21 cellular contexts compared by ENCODE assay signal in genomic region chr3:64915778-64916177, GRCh38.
DNase-seq lines count a peak whose midpoint lies in the region; ATAC-seq and TF ChIP-seq lines count a peak whose summit lies in the region.
"Had no signal": no experiment of that assay in that cellular context is flagged by ENCODE, and none has a peak within 500 bp of the region (broad histone marks: within the 10 kb centered on the region; RNA-seq: fewer than 3 reads in every experiment).

No MANE protein-coding gene starts in this region.

- H3K27ac ChIP-seq in epithelial cell of prostate (peak overlapping the region; percentile 40), right lobe of liver (no peak overlapping the region)

- intact Hi-C loops in right lobe of liver (cut with DNase I): no loop called here

- no peak for TF ChIP-seq CTCF in right lobe of liver (IDR thresholded peaks at IDR 0.05)

- no peak overlapping the region for H3K4me3 Mint-ChIP-seq in stimulated activated effector memory CD8-positive, alpha-beta T cell treated with anti-CD3 and anti-CD28 coated beads, Interleukin-12 subunit alpha, Interleukin-12 subunit beta, amount 100 ng/mL, for 72 hours
- H3K4me3 Mint-ChIP-seq: CD4-positive, CD25-positive, alpha-beta regulatory T cell; natural killer cell; T-helper 2 cell treated with Interferon-gamma antibody and Interleukin-4, amounts not matched to agents 5 μg/mL and 100 μg/mL, for 36 hours had no signal

- H3K36me3 ChIP-seq in right lobe of liver: no peaks in the 10 kb centered on the region
- H3K36me3 ChIP-seq: MG63, uterus had no signal

- H3K4me1 Mint-ChIP-seq in stimulated activated effector memory CD8-positive, alpha-beta T cell treated with anti-CD3 and anti-CD28 coated beads, Interleukin-12 subunit alpha, Interleukin-12 subunit beta, amount 100 ng/mL, for 72 hours: no peaks in the 10 kb centered on the region
- H3K4me1 Mint-ChIP-seq: CD4-positive, CD25-positive, alpha-beta regulatory T cell; natural killer cell had no signal

- no peaks in the 10 kb centered on the region for H3K9me3 ChIP-seq in right lobe of liver
- H3K9me3 ChIP-seq: MG63, uterus had no signal

- H3K27me3 ChIP-seq in right lobe of liver: no peaks in the 10 kb centered on the region
- H3K27me3 ChIP-seq: dorsolateral prefrontal cortex, MG63, uterus had no signal

- H3K4me3 ChIP-seq in right lobe of liver: no peak overlapping the region
- H3K4me3 ChIP-seq: dorsolateral prefrontal cortex, GM12878, MG63, uterus had no signal

- no peaks in the 10 kb centered on the region for H3K36me3 Mint-ChIP-seq in stimulated activated effector memory CD8-positive, alpha-beta T cell treated with anti-CD3 and anti-CD28 coated beads, Interleukin-12 subunit alpha, Interleukin-12 subunit beta, amount 100 ng/mL, for 72 hours
- H3K36me3 Mint-ChIP-seq: CD4-positive, CD25-positive, alpha-beta regulatory T cell; natural killer cell had no signal

- DNase-seq in SKM-1 treated with dmso at 0.1 percent for 144 hours (lab: John Stamatoyannopoulos, UW; ENCODE audit: unreplicated experiment) (peak; percentile 9), SKM-1 (lab: John Stamatoyannopoulos, UW; ENCODE audit: unreplicated experiment) (no peak), epithelial cell of prostate (ENCODE audit: low read depth, low spot score) (peak; percentile 65), right lobe of liver (no peak), activated gamma-delta T cell treated with Interleukin-2 at 50 U/mL for 16 hours (no peak), GOT3 (lab: John Stamatoyannopoulos, UW) (no peak)
- DNase-seq in stimulated activated effector memory CD8-positive, alpha-beta T cell treated with anti-CD3 and anti-CD28 coated beads, Interleukin-12 subunit alpha, Interleukin-12 subunit beta, amount 100 ng/mL, for 72 hours (ENCODE audit: low spot score in 2 of 2): no peak
- DNase-seq: activated CD4-positive, alpha-beta T cell treated with anti-CD3 and anti-CD28 coated beads for 48 hours; activated T-cell treated with anti-CD3 and anti-CD28 coated beads, Interleukin-2, amount 50 U/mL, for 48 hours; amniotic stem cell; CD4-positive, CD25-positive, alpha-beta regulatory T cell; dorsolateral prefrontal cortex; MG63; natural killer cell; NCI-H748 treated with DMSO at 0.1 percent for 48 hours; RPMI8226; stimulated activated CD4-positive, alpha-beta T cell treated with anti-CD3 and anti-CD28 coated beads, Interleukin-4, amount 100 ng/mL, for 4 hours had no signal

- ATAC-seq in right lobe of liver (peak; percentile 31 to 82 (median 41)), HG03457 (IDR thresholded peaks at IDR 0.05; ENCODE audit: unreplicated experiment) (no peak)
- peak; percentile 38 for ATAC-seq in stimulated activated effector memory CD8-positive, alpha-beta T cell treated with anti-CD3 and anti-CD28 coated beads, Interleukin-12 subunit alpha, Interleukin-12 subunit beta, amount 100 ng/mL, for 72 hours
- ATAC-seq: GM12878, natural killer cell had no signal

- H3K4me1 ChIP-seq in right lobe of liver: peaks cover 0 to 6% (median 1%) of the 10 kb centered on the region in 4 donors
- H3K4me1 ChIP-seq: uterus had no signal

- no peak for TF ChIP-seq POLR2A in right lobe of liver (IDR thresholded peaks at IDR 0.05)

- H3K9me3 Mint-ChIP-seq in stimulated activated effector memory CD8-positive, alpha-beta T cell treated with anti-CD3 and anti-CD28 coated beads, Interleukin-12 subunit alpha, Interleukin-12 subunit beta, amount 100 ng/mL, for 72 hours: peaks cover 12% of the 10 kb centered on the region

- WGBS in right lobe of liver (ENCODE audit: insufficient coverage, low coverage, low lambda C conversion rate, missing lambda C conversion rate): 60% methylated on average over 2 of the region's 2 CpGs

- no peak overlapping the region for H3K27ac Mint-ChIP-seq in stimulated activated effector memory CD8-positive, alpha-beta T cell treated with anti-CD3 and anti-CD28 coated beads, Interleukin-12 subunit alpha, Interleukin-12 subunit beta, amount 100 ng/mL, for 72 hours
- H3K27ac Mint-ChIP-seq: CD4-positive, CD25-positive, alpha-beta regulatory T cell; natural killer cell; T-helper 2 cell treated with Interferon-gamma antibody and Interleukin-4, amounts not matched to agents 5 μg/mL and 100 μg/mL, for 36 hours had no signal

Comparison
In these comparisons a context has a peak if more than half of its experiments do, and no peak if none do; other contexts are left out.
1. DNase-seq: peak in SKM-1 treated with dmso at 0.1 percent for 144 hours (single experiment) and epithelial cell of prostate (single experiment); none in SKM-1 (single experiment), right lobe of liver (0 of 3), stimulated activated effector memory CD8-positive, alpha-beta T cell treated with anti-CD3 and anti-CD28 coated beads, Interleukin-12 subunit alpha, Interleukin-12 subunit beta, amount 100 ng/mL, for 72 hours (0 of 2), activated gamma-delta T cell treated with Interleukin-2 at 50 U/mL for 16 hours (single experiment) and GOT3 (single experiment).